Comparison of ENCODE assay signal across 8 cellular contexts in the genomic region with DNA sequence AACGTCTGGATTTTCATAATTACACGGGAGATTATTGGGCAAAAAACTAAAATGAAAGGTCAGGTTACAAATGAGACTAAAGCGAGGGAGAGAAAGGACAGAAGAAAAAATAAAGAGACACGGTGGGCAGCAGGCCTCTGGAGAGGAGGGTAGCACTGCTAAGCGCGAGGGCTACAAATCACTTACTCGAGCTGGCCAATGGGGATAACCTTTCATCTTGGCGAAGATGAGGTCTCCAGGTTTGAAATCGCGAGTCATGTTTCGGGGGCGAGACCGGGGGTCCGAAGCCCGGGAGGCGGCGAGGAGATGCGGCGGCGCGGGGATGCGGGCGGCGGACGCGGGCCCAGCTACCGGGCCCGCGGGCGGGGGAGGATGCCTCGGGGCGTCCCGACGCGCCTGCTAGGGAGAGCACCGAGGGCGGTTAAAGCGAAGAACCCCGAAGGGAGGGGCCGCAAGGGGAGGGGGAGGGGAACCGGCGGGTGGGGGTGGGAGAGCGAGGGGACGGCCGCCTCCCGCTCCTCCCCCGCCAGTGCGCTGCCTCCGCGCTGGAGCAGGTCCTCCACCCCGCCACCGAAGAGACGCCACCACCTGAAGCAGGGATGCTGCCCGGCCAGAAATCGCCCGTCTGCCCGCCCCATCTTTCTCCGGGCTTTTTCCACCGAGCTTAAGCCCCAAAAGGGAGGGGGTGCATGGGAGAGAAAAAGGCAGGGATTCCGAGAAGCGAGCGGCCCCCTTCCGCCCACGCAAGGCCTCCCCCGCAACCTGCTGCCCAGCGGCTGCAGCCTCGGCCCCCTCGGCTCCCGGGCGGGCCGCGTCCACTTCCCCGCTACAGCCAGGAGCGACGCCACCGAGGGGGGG. TPM values are rescaled to one million over a fixed set of nuclear protein-coding genes. Genes with fewer than 3 reads are reported as not detected.
A peak's percentile ranks its signal among the peaks of the same experiment; 100 is the strongest.
DNase-seq lines count a peak whose midpoint lies in the region; ATAC-seq and TF ChIP-seq lines count a peak whose summit lies in the region.

No MANE protein-coding gene starts in this region.

- H3K4me3 Mint-ChIP-seq in activated naive CD4-positive, alpha-beta T cell treated with anti-CD3 and anti-CD28 coated beads, Interleukin-2, amount 50 U/mL, for 24 hours: peak overlapping the region; percentile 95
- H3K4me3 Mint-ChIP-seq in progenitor cell of endocrine pancreas (ENCODE audit: low read depth): peak overlapping the region; percentile 96

- H3K4me1 ChIP-seq in SJCRH30 (peaks cover 6% of the 10 kb centered on the region; the same call in 1 of the 2 replicates), heart left ventricle (peaks cover 0 to 33% (median 18%) of the 10 kb centered on the region in 12 donors), urinary bladder (ENCODE audit: insufficient read depth) (peaks cover 2% of the 10 kb centered on the region)

- DNase-seq in AG04449 (ENCODE audit: low read depth, low spot score): no peak
- DNase-seq in SJCRH30: peak; percentile 47 to 57
- DNase-seq in heart left ventricle: peak; percentile 35 to 68 (median 45)
- DNase-seq in progenitor cell of endocrine pancreas (ENCODE audit: low spot score, unreplicated experiment): peak; percentile 31

- peaks cover 31% of the 10 kb centered on the region for H3K36me3 ChIP-seq in SJCRH30
- H3K36me3 ChIP-seq in heart left ventricle: peaks cover 0 to 36% (median 27%) of the 10 kb centered on the region in 9 donors
- H3K36me3 ChIP-seq in urinary bladder (ENCODE audit: insufficient read depth): peaks cover 7% of the 10 kb centered on the region

- no peaks in the 10 kb centered on the region for H3K9me3 Mint-ChIP-seq in activated naive CD4-positive, alpha-beta T cell treated with anti-CD3 and anti-CD28 coated beads, Interleukin-2, amount 50 U/mL, for 24 hours
- no peaks in the 10 kb centered on the region for H3K9me3 Mint-ChIP-seq in progenitor cell of endocrine pancreas (ENCODE audit: low read depth)

- CTCF ChIA-PET in AG04449 (lab: Yijun Ruan, JAX): interaction anchor here (0.9 to 1.2 kb wide), 2 partner anchors 9 to 21 kb away, joined by 3 read pairs; no protein-coding TSS in a partner anchor

- WGBS in heart left ventricle, 4 donors: 1 to 2% (median 2%) methylated on average over 45 to 76 of the region's 76 CpGs
- under 1% methylated on average over 76 of the region's 76 CpGs for WGBS in urinary bladder

- peak overlapping the region; percentile 99 for H3K27ac Mint-ChIP-seq in activated naive CD4-positive, alpha-beta T cell treated with anti-CD3 and anti-CD28 coated beads, Interleukin-2, amount 50 U/mL, for 24 hours
- peak overlapping the region; percentile 97 for H3K27ac Mint-ChIP-seq in progenitor cell of endocrine pancreas

- H3K27me3 ChIP-seq in SJCRH30: no peaks in the 10 kb centered on the region
- no peaks in the 10 kb centered on the region for H3K27me3 ChIP-seq in heart left ventricle

- POLR2A ChIA-PET in AG04449 (lab: Yijun Ruan, JAX): interaction anchor here (0.6 to 1.5 kb wide), 2 partner anchors 42 to 51 kb away, joined by 3 to 6 read pairs; a partner anchor contains a TSS

- no peaks in the 10 kb centered on the region for H3K27me3 Mint-ChIP-seq in activated naive CD4-positive, alpha-beta T cell treated with anti-CD3 and anti-CD28 coated beads, Interleukin-2, amount 50 U/mL, for 24 hours
- no peaks in the 10 kb centered on the region for H3K27me3 Mint-ChIP-seq in progenitor cell of endocrine pancreas

- peak overlapping the region; percentile 83 for H3K4me3 ChIP-seq in AG04449 (ENCODE audit: low read depth, low read length)
- peak overlapping the region; percentile 98 for H3K4me3 ChIP-seq in SJCRH30
- peak overlapping the region; percentile 80 to 99 (median 92) for H3K4me3 ChIP-seq in heart left ventricle
- peak overlapping the region; percentile 97 for H3K4me3 ChIP-seq in urinary bladder (ENCODE audit: low read depth, low read length)

- intact Hi-C loops in heart left ventricle (cut with DNase I): loop anchor here in 7 of 10 donors (1.0 to 10.0 kb wide), 6 partner anchors 41 to 95 kb away; a partner anchor contains a TSS

- peak overlapping the region; percentile 98 for H3K27ac ChIP-seq in SJCRH30
- H3K27ac ChIP-seq in heart left ventricle: peak overlapping the region; percentile 81 to 98 (median 92)
- peak overlapping the region; percentile 89 for H3K27ac ChIP-seq in urinary bladder (ENCODE audit: low read depth)

- H3K9me3 ChIP-seq in SJCRH30 (replicated peaks) (no peaks in the 10 kb centered on the region), heart left ventricle (no peaks in the 10 kb centered on the region)

- TF ChIP-seq CTCF in AG04449 (IDR thresholded peaks at IDR 0.05; ENCODE audit: insufficient read depth, low read length, missing control alignments): no peak
- TF ChIP-seq CTCF in heart left ventricle (IDR thresholded peaks at IDR 0.05): no peak
- no peak for TF ChIP-seq CTCF in progenitor cell of endocrine pancreas (IDR thresholded peaks at IDR 0.05; ENCODE audit: unreplicated experiment)

- H3K4me1 Mint-ChIP-seq in activated naive CD4-positive, alpha-beta T cell treated with anti-CD3 and anti-CD28 coated beads, Interleukin-2, amount 50 U/mL, for 24 hours: peaks cover 69% of the 10 kb centered on the region
- H3K4me1 Mint-ChIP-seq in progenitor cell of endocrine pancreas (ENCODE audit: low read depth): peaks cover 16% of the 10 kb centered on the region

- H3K36me3 Mint-ChIP-seq in activated naive CD4-positive, alpha-beta T cell treated with anti-CD3 and anti-CD28 coated beads, Interleukin-2, amount 50 U/mL, for 24 hours: peaks cover 9% of the 10 kb centered on the region
- peaks cover 20% of the 10 kb centered on the region for H3K36me3 Mint-ChIP-seq in progenitor cell of endocrine pancreas (ENCODE audit: insufficient read depth)

- no peak for TF ChIP-seq POLR2A in heart left ventricle (IDR thresholded peaks at IDR 0.05)

- ATAC-seq in GM18907 (IDR thresholded peaks at IDR 0.05; ENCODE audit: unreplicated experiment) (peak; percentile 46), HG03175 (IDR thresholded peaks at IDR 0.05; ENCODE audit: unreplicated experiment) (peak; percentile 43), heart left ventricle (peak; percentile 16 to 85 (median 65))

RNA-seq across cellular contexts. Expression of a gene that starts 0.6 kb away (rescaled TPM):
- 148 and 172 TPM in 2 replicates for total RNA-seq in SJCRH30 (2014; rRNA removed; shearing (Covaris generic))
- total RNA-seq in heart left ventricle (10 to 100 TPM; 16.5 to 29.1 (median 21.9) TPM), progenitor cell of endocrine pancreas (82.3 and 85.7 TPM in 2 replicates), urinary bladder (105 TPM)
- polyA plus RNA-seq in heart left ventricle (10 to 100 TPM; 15.9 to 18.4 TPM), urinary bladder (45.9 TPM)

RNA-seq across cellular contexts. Expression of a gene that starts 42.7 kb away (rescaled TPM):
- total RNA-seq in SJCRH30 (2014; rRNA removed; shearing (Covaris generic)): 1.9 and 2.4 TPM in 2 replicates
- total RNA-seq in heart left ventricle (1 to 10 TPM in 7 of 9 donors, under 1 TPM in 2; 0.44 to 3.4 (median 1.4) TPM), progenitor cell of endocrine pancreas (5.1 and 7.7 TPM in 2 replicates), urinary bladder (20.4 TPM)
- polyA plus RNA-seq in heart left ventricle (under 1 TPM; 0.30 to 0.47 TPM), urinary bladder (1.6 TPM)
